20 cellular contexts compared by ENCODE assay signal in genomic region chr17:44367219-44367618, GRCh38. TPM values are rescaled to one million over a fixed set of nuclear protein-coding genes. Genes with fewer than 3 reads are reported as not detected.
A peak's percentile ranks its signal among the peaks of the same experiment; 100 is the strongest.
DNase-seq lines count a peak whose midpoint lies in the region; ATAC-seq, FAIRE-seq and TF ChIP-seq lines count a peak whose summit lies in the region.
"Had no signal": no experiment of that assay in that cellular context is flagged by ENCODE, and none has a peak within 500 bp of the region (broad histone marks: within the 10 kb centered on the region; RNA-seq: fewer than 3 reads in every experiment).

No MANE protein-coding gene starts in this region.

- no peaks in the 10 kb centered on the region for H4K20me1 ChIP-seq in HepG2 (ENCODE audit: insufficient read depth, low read length)

- peaks cover 73% of the 10 kb centered on the region for H3K4me1 ChIP-seq in HepG2 (ENCODE audit: insufficient read depth, low read length)
- H3K4me1 ChIP-seq in right lobe of liver, result peaks cover 0 to 6% (median 0%) of the 10 kb centered on the region in 4 donors
- H3K4me1 ChIP-seq: HAP-1 had no signal

- no peak overlapping the region for H3K27ac ChIP-seq in HepG2 (ENCODE audit: extremely low read length, insufficient read depth, low read length)
- no peak overlapping the region for H3K27ac ChIP-seq in right lobe of liver
- peak overlapping the region; percentile 74 for H3K27ac ChIP-seq in angular gyrus (ENCODE audit: low read depth, low read length)
- H3K27ac ChIP-seq in temporal lobe (ENCODE audit: low read depth, low read length), result peak overlapping the region; percentile 4
- H3K27ac ChIP-seq: SJCRH30 had no signal

- ATAC-seq in HepG2 (no peak), right lobe of liver (no peak)
- ATAC-seq: CD8-positive, alpha-beta T cell had no signal

- CTCF ChIA-PET in HepG2 (lab: Yijun Ruan, JAX; ENCODE audit: low intra/inter-chr PET ratio, low total read pairs), result no interaction called here

- no peak for TF ChIP-seq POLR2A in HepG2 (IDR thresholded peaks at IDR 0.05; ENCODE audit: insufficient read depth in 1 of 2, low read depth in 2 of 2, low read length in 2 of 2)
- TF ChIP-seq POLR2A in right lobe of liver (IDR thresholded peaks at IDR 0.05), result no peak

- DNase-seq in HepG2 (ENCODE audit: low spot score), result no peak
- no peak for DNase-seq in right lobe of liver
- peak; percentile 22 for DNase-seq in fibroblast of the aortic adventitia (ENCODE audit: low read depth)
- no peak for DNase-seq in NCI-H1048 (lab: John Stamatoyannopoulos, UW)
- no peak for DNase-seq in MV-4-11 (lab: John Stamatoyannopoulos, UW)
- no peak for DNase-seq in NCI-H510A treated with DMSO at 0.1 percent for 48 hours (lab: John Stamatoyannopoulos, UW)
- DNase-seq: AML-193; Calu3; CD8-positive, alpha-beta T cell; EL; NCI-H1417; NCI-H1694 treated with DMSO at 0.1 percent for 48 hours; SJCRH30 had no signal

- H3K36me3 ChIP-seq in HepG2 (replicated peaks in 1 of 2; ENCODE audit: control insufficient read depth in 1 of 2, insufficient read depth in 2 of 2, low read length in 2 of 2) (no peaks in the 10 kb centered on the region), right lobe of liver (no peaks in the 10 kb centered on the region)
- H3K36me3 ChIP-seq: HAP-1, SJCRH30 had no signal

- in situ Hi-C loops in HepG2 (cut with HindIII; ENCODE audit: extremely low pct_ligation_motif_present, low pct_unique_long_range_greater_than_20kb), result no loop called here

- BruUV-seq in HepG2 (replicated peaks; lab: Mats Ljungman, UMichigan), result no TSS peak

- H2AFZ ChIP-seq in HepG2 (ENCODE audit: low read length), result no peak overlapping the region

- intact Hi-C loops in HepG2 (cut with micrococcal nuclease; ENCODE audit: unreplicated experiment) (no loop called here), right lobe of liver (cut with DNase I) (no loop called here)

- TF ChIP-seq CTCF in HepG2 (CRISPR knock-in tag; IDR thresholded peaks at IDR 0.05) (no peak), right lobe of liver (IDR thresholded peaks at IDR 0.05) (no peak), fibroblast of the aortic adventitia (IDR thresholded peaks at IDR 0.05; ENCODE audit: insufficient read depth, low read length) (no peak)

- H3K9ac ChIP-seq in HepG2 (ENCODE audit: insufficient read depth, low read depth, low read length), result no peak overlapping the region

- 39% methylated on average over 3 of the region's 3 CpGs for WGBS in HepG2 (ENCODE audit: low lambda C conversion rate)
- WGBS in right lobe of liver (ENCODE audit: insufficient coverage, low coverage, low lambda C conversion rate, missing lambda C conversion rate), result 60% methylated on average over 3 of the region's 3 CpGs

- no peaks in the 10 kb centered on the region for H3K79me2 ChIP-seq in HepG2 (ENCODE audit: insufficient read depth, low read length)

- POLR2A ChIA-PET in HepG2 (lab: Yijun Ruan, JAX), result no interaction called here

- no peaks in the 10 kb centered on the region for H3K9me3 ChIP-seq in HepG2 (ENCODE audit: low read length)
- H3K9me3 ChIP-seq in right lobe of liver, result no peaks in the 10 kb centered on the region
- H3K9me3 ChIP-seq: HAP-1, SJCRH30 had no signal

- FAIRE-seq in HepG2 (lab: Jason Lieb, UNC), result no peak
- FAIRE-seq: RCC 7860 had no signal

- no peak for TF ChIP-seq RAD21 in HepG2 (CRISPR knock-in tag; IDR thresholded peaks at IDR 0.05)

- H3K4me3 ChIP-seq in HepG2 (replicated peaks in 1 of 3; ENCODE audit: insufficient read depth in 1 of 3, low read depth in 2 of 3, low read length in 3 of 3) (no peak overlapping the region), right lobe of liver (no peak overlapping the region), fibroblast of the aortic adventitia (ENCODE audit: low read depth, low read length) (no peak overlapping the region)
- H3K4me3 ChIP-seq: HAP-1, SJCRH30 had no signal

- H3K27me3 ChIP-seq in HepG2 (ENCODE audit: control insufficient read depth in 1 of 2, insufficient read depth in 2 of 2, low read length in 2 of 2) (peaks cover 1 to 11% of the 10 kb centered on the region in 2 experiments; a peak in 3 of 5 replicates), right lobe of liver (no peaks in the 10 kb centered on the region)
- H3K27me3 ChIP-seq: SJCRH30 had no signal

- no peak overlapping the region for H3K4me2 ChIP-seq in HepG2 (ENCODE audit: low read depth, low read length)

- no peak for TF ChIP-seq EP300 in HepG2 (IDR thresholded peaks at IDR 0.05; ENCODE audit: low read depth in 2 of 2, low read length in 2 of 2)
- no peak for TF ChIP-seq EP300 in HepG2 (CRISPR knock-in tag; IDR thresholded peaks at IDR 0.05; ENCODE audit: borderline replicate concordance)

RNA-seq across cellular contexts. Expression of gene FAM171A2, which starts 3.6 kb away (rescaled TPM):
- total RNA-seq in HepG2 (2016; rRNA removed; fragmentation: Illumina TruSeq; extraction: Trizol), result 1.0 and 1.8 TPM in 2 replicates
- 0.44 and 1.2 TPM in 2 replicates for total RNA-seq in HepG2 (2016; cell fraction: cytosol; rRNA removed; fragmentation: Illumina TruSeq; extraction: Trizol; ENCODE audit: low read depth)
- total RNA-seq in HepG2 (2016; cell fraction: insoluble cytoplasmic fraction; rRNA removed; fragmentation: Illumina TruSeq; extraction: Trizol), result 0.97 and 2.0 TPM in 2 replicates
- 1.4 and 2.0 TPM in 2 replicates for total RNA-seq in HepG2 (2016; cell fraction: membrane; rRNA removed; fragmentation: Illumina TruSeq; extraction: Trizol)
- 1.8 and 2.4 TPM in 2 replicates for total RNA-seq in HepG2 (2016; cell fraction: nucleus; rRNA removed; fragmentation: Illumina TruSeq; extraction: Trizol)
- 3.6 and 5.8 TPM in 2 replicates for polyA plus RNA-seq in HepG2 (2011; rRNA removed)
- 3.3 and 4.9 TPM in 2 replicates for polyA plus RNA-seq in HepG2 (2011; cell fraction: cytosol; rRNA removed)
- 5.7 and 6.2 TPM in 2 replicates for polyA plus RNA-seq in HepG2 (2011; cell fraction: nucleus; rRNA removed)
- 3.9 and 7.7 TPM in 2 replicates for polyA plus RNA-seq in HepG2 (2012)
- 0.99 and 1.1 TPM in 2 replicates for polyA plus RNA-seq in HepG2 (2016; cell fraction: cytosol; fragmentation: Illumina TruSeq; extraction: Trizol; ENCODE audit: low read depth)
- 0.66 and 0.71 TPM in 2 replicates for polyA plus RNA-seq in HepG2 (2016; cell fraction: insoluble cytoplasmic fraction; fragmentation: Illumina TruSeq; extraction: Trizol; ENCODE audit: low read depth)
- polyA plus RNA-seq in HepG2 (2016; cell fraction: membrane; fragmentation: Illumina TruSeq; extraction: Trizol; ENCODE audit: low read depth), result 0.84 and 1.1 TPM in 2 replicates
- polyA plus RNA-seq in HepG2 (2016; cell fraction: nucleus; fragmentation: Illumina TruSeq; extraction: Trizol; ENCODE audit: insufficient read depth, low read depth), result 3.3 and 3.5 TPM in 2 replicates
- 1.3 and 9.8 TPM in 2 replicates for polyA minus RNA-seq in HepG2 (2011; rRNA and poly(A)+ RNA removed; ENCODE audit: low replicate concordance)
- 3.0 and 3.8 TPM in 2 replicates for polyA minus RNA-seq in HepG2 (2011; cell fraction: cytosol; rRNA and poly(A)+ RNA removed)
- polyA minus RNA-seq in HepG2 (2011; cell fraction: nucleus; rRNA and poly(A)+ RNA removed), result 1.3 and 2.7 TPM in 2 replicates
- under 1 TPM; 0.16 to 0.68 (median 0.39) TPM for total RNA-seq in right lobe of liver
- total RNA-seq in fibroblast of the aortic adventitia (ENCODE audit: low replicate concordance), result 3.1 and 18.5 TPM in 2 replicates
- total RNA-seq in temporal lobe, result 43.3 TPM

RNA-seq across cellular contexts. Expression of gene GRN, which starts 22.1 kb away (rescaled TPM):
- total RNA-seq in HepG2 (2016; rRNA removed; fragmentation: Illumina TruSeq; extraction: Trizol) (41.2 and 86.6 TPM in 2 replicates), right lobe of liver (100 to 1,000 TPM in 5 of 6 experiments, 10 to 100 TPM in 1; 84.5 to 230 (median 150) TPM), fibroblast of the aortic adventitia (ENCODE audit: low replicate concordance) (241 and 592 TPM in 2 replicates), temporal lobe (38.4 TPM)
- total RNA-seq in HepG2 (2016; cell fraction: cytosol; rRNA removed; fragmentation: Illumina TruSeq; extraction: Trizol; ENCODE audit: low read depth), result 14.7 and 16.4 TPM in 2 replicates
- 36.4 and 95.6 TPM in 2 replicates for total RNA-seq in HepG2 (2016; cell fraction: insoluble cytoplasmic fraction; rRNA removed; fragmentation: Illumina TruSeq; extraction: Trizol)
- total RNA-seq in HepG2 (2016; cell fraction: membrane; rRNA removed; fragmentation: Illumina TruSeq; extraction: Trizol), result 24.9 and 32.7 TPM in 2 replicates
- 81.7 and 101 TPM in 2 replicates for total RNA-seq in HepG2 (2016; cell fraction: nucleus; rRNA removed; fragmentation: Illumina TruSeq; extraction: Trizol)
- polyA plus RNA-seq in HepG2 (2011; rRNA removed), result 143 and 195 TPM in 2 replicates
- 82.9 and 130 TPM in 2 replicates for polyA plus RNA-seq in HepG2 (2011; cell fraction: cytosol; rRNA removed)
- 653 and 705 TPM in 2 replicates for polyA plus RNA-seq in HepG2 (2011; cell fraction: nucleus; rRNA removed)
- 166 and 219 TPM in 2 replicates for polyA plus RNA-seq in HepG2 (2012)
- 23.3 and 23.7 TPM in 2 replicates for polyA plus RNA-seq in HepG2 (2016; cell fraction: cytosol; fragmentation: Illumina TruSeq; extraction: Trizol; ENCODE audit: low read depth)
- polyA plus RNA-seq in HepG2 (2016; cell fraction: insoluble cytoplasmic fraction; fragmentation: Illumina TruSeq; extraction: Trizol; ENCODE audit: low read depth), result 50.3 and 62.4 TPM in 2 replicates
- 32.0 and 32.7 TPM in 2 replicates for polyA plus RNA-seq in HepG2 (2016; cell fraction: membrane; fragmentation: Illumina TruSeq; extraction: Trizol; ENCODE audit: low read depth)
- polyA plus RNA-seq in HepG2 (2016; cell fraction: nucleus; fragmentation: Illumina TruSeq; extraction: Trizol; ENCODE audit: insufficient read depth, low read depth), result 211 and 219 TPM in 2 replicates
- polyA minus RNA-seq in HepG2 (2011; rRNA and poly(A)+ RNA removed; ENCODE audit: low replicate concordance), result 65.4 and 170 TPM in 2 replicates
- polyA minus RNA-seq in HepG2 (2011; cell fraction: cytosol; rRNA and poly(A)+ RNA removed), result 146 and 172 TPM in 2 replicates
- 48.2 and 74.1 TPM in 2 replicates for polyA minus RNA-seq in HepG2 (2011; cell fraction: nucleus; rRNA and poly(A)+ RNA removed)

RNA-seq across cellular contexts. Expression of gene ITGA2B, which starts 22.2 kb away (rescaled TPM):
- 0.38 and 0.41 TPM in 2 replicates for total RNA-seq in HepG2 (2016; rRNA removed; fragmentation: Illumina TruSeq; extraction: Trizol)
- 0.30 TPM in 1 of 2 replicates, not detected in the other for total RNA-seq in HepG2 (2016; cell fraction: cytosol; rRNA removed; fragmentation: Illumina TruSeq; extraction: Trizol; ENCODE audit: low read depth)
- total RNA-seq in HepG2 (2016; cell fraction: insoluble cytoplasmic fraction; rRNA removed; fragmentation: Illumina TruSeq; extraction: Trizol), result 0.22 and 0.37 TPM in 2 replicates
- 0.19 and 0.83 TPM in 2 replicates for total RNA-seq in HepG2 (2016; cell fraction: membrane; rRNA removed; fragmentation: Illumina TruSeq; extraction: Trizol)
- total RNA-seq in HepG2 (2016; cell fraction: nucleus; rRNA removed; fragmentation: Illumina TruSeq; extraction: Trizol), result 0.37 and 0.44 TPM in 2 replicates
- 1.1 and 1.9 TPM in 2 replicates for polyA plus RNA-seq in HepG2 (2011; rRNA removed)
- 0.42 and 0.63 TPM in 2 replicates for polyA plus RNA-seq in HepG2 (2011; cell fraction: cytosol; rRNA removed)
- polyA plus RNA-seq in HepG2 (2011; cell fraction: nucleus; rRNA removed), result 11.3 and 12.6 TPM in 2 replicates
- polyA plus RNA-seq in HepG2 (2012), result 2.4 and 4.7 TPM in 2 replicates
- polyA plus RNA-seq in HepG2 (2016; cell fraction: cytosol; fragmentation: Illumina TruSeq; extraction: Trizol; ENCODE audit: low read depth), result 0.27 TPM in 1 of 2 replicates, not detected in the other
- 0.25 TPM in 1 of 2 replicates, not detected in the other for polyA plus RNA-seq in HepG2 (2016; cell fraction: insoluble cytoplasmic fraction; fragmentation: Illumina TruSeq; extraction: Trizol; ENCODE audit: low read depth)
- 0.40 TPM in 1 of 2 replicates, not detected in the other for polyA plus RNA-seq in HepG2 (2016; cell fraction: membrane; fragmentation: Illumina TruSeq; extraction: Trizol; ENCODE audit: low read depth)
- polyA plus RNA-seq in HepG2 (2016; cell fraction: nucleus; fragmentation: Illumina TruSeq; extraction: Trizol; ENCODE audit: insufficient read depth, low read depth), result 0.60 and 1.3 TPM in 2 replicates
- polyA minus RNA-seq in HepG2 (2011; rRNA and poly(A)+ RNA removed; ENCODE audit: low replicate concordance), result 0.74 and 1.3 TPM in 2 replicates
- 0.26 and 0.69 TPM in 2 replicates for polyA minus RNA-seq in HepG2 (2011; cell fraction: cytosol; rRNA and poly(A)+ RNA removed)
- 1.9 and 2.4 TPM in 2 replicates for polyA minus RNA-seq in HepG2 (2011; cell fraction: nucleus; rRNA and poly(A)+ RNA removed)
- total RNA-seq in right lobe of liver, result 1 to 10 TPM in 2 of 6 experiments, under 1 TPM in 3, not detected in 1; 0.37 to 1.5 (median 0.49) TPM
- total RNA-seq in fibroblast of the aortic adventitia (ENCODE audit: low replicate concordance), result 0.36 TPM in 1 of 2 replicates, not detected in the other
- 0.98 TPM for total RNA-seq in temporal lobe
- total RNA-seq: HT1080 had no signal

RNA-seq across cellular contexts. Expression of gene SLC25A39, which starts 42.6 kb away (rescaled TPM):
- total RNA-seq in HepG2 (2016; rRNA removed; fragmentation: Illumina TruSeq; extraction: Trizol) (119 and 151 TPM in 2 replicates), right lobe of liver (100 to 1,000 TPM in 2 of 6 experiments, 10 to 100 TPM in 4; 56.3 to 111 (median 64.6) TPM), fibroblast of the aortic adventitia (ENCODE audit: low replicate concordance) (61.5 and 62.7 TPM in 2 replicates), temporal lobe (20.9 TPM)
- total RNA-seq in HepG2 (2016; cell fraction: cytosol; rRNA removed; fragmentation: Illumina TruSeq; extraction: Trizol; ENCODE audit: low read depth), result 410 and 476 TPM in 2 replicates
- total RNA-seq in HepG2 (2016; cell fraction: insoluble cytoplasmic fraction; rRNA removed; fragmentation: Illumina TruSeq; extraction: Trizol), result 99.0 and 156 TPM in 2 replicates
- 478 and 550 TPM in 2 replicates for total RNA-seq in HepG2 (2016; cell fraction: membrane; rRNA removed; fragmentation: Illumina TruSeq; extraction: Trizol)
- 88.4 and 102 TPM in 2 replicates for total RNA-seq in HepG2 (2016; cell fraction: nucleus; rRNA removed; fragmentation: Illumina TruSeq; extraction: Trizol)
- polyA plus RNA-seq in HepG2 (2011; rRNA removed), result 144 and 164 TPM in 2 replicates
- polyA plus RNA-seq in HepG2 (2011; cell fraction: cytosol; rRNA removed), result 120 and 173 TPM in 2 replicates
- polyA plus RNA-seq in HepG2 (2011; cell fraction: nucleus; rRNA removed), result 432 and 489 TPM in 2 replicates
- polyA plus RNA-seq in HepG2 (2012), result 90.6 and 129 TPM in 2 replicates
- 809 and 889 TPM in 2 replicates for polyA plus RNA-seq in HepG2 (2016; cell fraction: cytosol; fragmentation: Illumina TruSeq; extraction: Trizol; ENCODE audit: low read depth)
- polyA plus RNA-seq in HepG2 (2016; cell fraction: insoluble cytoplasmic fraction; fragmentation: Illumina TruSeq; extraction: Trizol; ENCODE audit: low read depth), result 161 and 204 TPM in 2 replicates
- 764 and 806 TPM in 2 replicates for polyA plus RNA-seq in HepG2 (2016; cell fraction: membrane; fragmentation: Illumina TruSeq; extraction: Trizol; ENCODE audit: low read depth)
- polyA plus RNA-seq in HepG2 (2016; cell fraction: nucleus; fragmentation: Illumina TruSeq; extraction: Trizol; ENCODE audit: insufficient read depth, low read depth), result 299 and 303 TPM in 2 replicates
- polyA minus RNA-seq in HepG2 (2011; rRNA and poly(A)+ RNA removed; ENCODE audit: low replicate concordance), result 136 and 157 TPM in 2 replicates
- 35.4 and 57.5 TPM in 2 replicates for polyA minus RNA-seq in HepG2 (2011; cell fraction: cytosol; rRNA and poly(A)+ RNA removed)
- 45.3 and 47.1 TPM in 2 replicates for polyA minus RNA-seq in HepG2 (2011; cell fraction: nucleus; rRNA and poly(A)+ RNA removed)

RNA-seq across cellular contexts. Expression of gene RUNDC3A, which starts 58.8 kb away (rescaled TPM):
- total RNA-seq in HepG2 (2016; rRNA removed; fragmentation: Illumina TruSeq; extraction: Trizol) (not detected in 2 replicates), right lobe of liver (under 1 TPM in 2 of 6 experiments, not detected in 4; 0.12 to 0.75 TPM), fibroblast of the aortic adventitia (ENCODE audit: low replicate concordance) (not detected in 2 replicates), temporal lobe (78.2 TPM)
- total RNA-seq in HepG2 (2016; cell fraction: cytosol; rRNA removed; fragmentation: Illumina TruSeq; extraction: Trizol; ENCODE audit: low read depth), result not detected in 2 replicates
- total RNA-seq in HepG2 (2016; cell fraction: insoluble cytoplasmic fraction; rRNA removed; fragmentation: Illumina TruSeq; extraction: Trizol), result 0.04 TPM in 1 of 2 replicates, not detected in the other
- 0.31 TPM in 1 of 2 replicates, not detected in the other for total RNA-seq in HepG2 (2016; cell fraction: membrane; rRNA removed; fragmentation: Illumina TruSeq; extraction: Trizol)
- not detected in 2 replicates for total RNA-seq in HepG2 (2016; cell fraction: nucleus; rRNA removed; fragmentation: Illumina TruSeq; extraction: Trizol)
- 0.25 and 0.33 TPM in 2 replicates for polyA plus RNA-seq in HepG2 (2011; rRNA removed)
- 0.32 and 0.42 TPM in 2 replicates for polyA plus RNA-seq in HepG2 (2011; cell fraction: cytosol; rRNA removed)
- 0.97 and 1.1 TPM in 2 replicates for polyA plus RNA-seq in HepG2 (2011; cell fraction: nucleus; rRNA removed)
- polyA plus RNA-seq in HepG2 (2012), result 0.11 and 0.43 TPM in 2 replicates
- polyA plus RNA-seq in HepG2 (2016; cell fraction: cytosol; fragmentation: Illumina TruSeq; extraction: Trizol; ENCODE audit: low read depth), result 0.18 TPM in 2 replicates
- polyA plus RNA-seq in HepG2 (2016; cell fraction: insoluble cytoplasmic fraction; fragmentation: Illumina TruSeq; extraction: Trizol; ENCODE audit: low read depth), result 0.21 and 0.33 TPM in 2 replicates
- polyA plus RNA-seq in HepG2 (2016; cell fraction: membrane; fragmentation: Illumina TruSeq; extraction: Trizol; ENCODE audit: low read depth), result 0.07 TPM in 1 of 2 replicates, not detected in the other
- 0.33 TPM in 1 of 2 replicates, not detected in the other for polyA plus RNA-seq in HepG2 (2016; cell fraction: nucleus; fragmentation: Illumina TruSeq; extraction: Trizol; ENCODE audit: insufficient read depth, low read depth)
- 0.48 TPM in 1 of 2 replicates, not detected in the other for polyA minus RNA-seq in HepG2 (2011; rRNA and poly(A)+ RNA removed; ENCODE audit: low replicate concordance)
- not detected in 2 replicates for polyA minus RNA-seq in HepG2 (2011; cell fraction: cytosol; rRNA and poly(A)+ RNA removed)
- 0.50 TPM in 1 of 2 replicates, not detected in the other for polyA minus RNA-seq in HepG2 (2011; cell fraction: nucleus; rRNA and poly(A)+ RNA removed)
- total RNA-seq: A172, NCI-H460 had no signal

Comparison
In these comparisons a context has a peak if more than half of its experiments do, and no peak if none do; other contexts are left out.
1. H3K27ac ChIP-seq: peak in angular gyrus (single experiment) and temporal lobe (single experiment); none in HepG2 (single experiment) and right lobe of liver (0 of 3).